10 cellular contexts compared by ENCODE assay signal in the genomic region with DNA sequence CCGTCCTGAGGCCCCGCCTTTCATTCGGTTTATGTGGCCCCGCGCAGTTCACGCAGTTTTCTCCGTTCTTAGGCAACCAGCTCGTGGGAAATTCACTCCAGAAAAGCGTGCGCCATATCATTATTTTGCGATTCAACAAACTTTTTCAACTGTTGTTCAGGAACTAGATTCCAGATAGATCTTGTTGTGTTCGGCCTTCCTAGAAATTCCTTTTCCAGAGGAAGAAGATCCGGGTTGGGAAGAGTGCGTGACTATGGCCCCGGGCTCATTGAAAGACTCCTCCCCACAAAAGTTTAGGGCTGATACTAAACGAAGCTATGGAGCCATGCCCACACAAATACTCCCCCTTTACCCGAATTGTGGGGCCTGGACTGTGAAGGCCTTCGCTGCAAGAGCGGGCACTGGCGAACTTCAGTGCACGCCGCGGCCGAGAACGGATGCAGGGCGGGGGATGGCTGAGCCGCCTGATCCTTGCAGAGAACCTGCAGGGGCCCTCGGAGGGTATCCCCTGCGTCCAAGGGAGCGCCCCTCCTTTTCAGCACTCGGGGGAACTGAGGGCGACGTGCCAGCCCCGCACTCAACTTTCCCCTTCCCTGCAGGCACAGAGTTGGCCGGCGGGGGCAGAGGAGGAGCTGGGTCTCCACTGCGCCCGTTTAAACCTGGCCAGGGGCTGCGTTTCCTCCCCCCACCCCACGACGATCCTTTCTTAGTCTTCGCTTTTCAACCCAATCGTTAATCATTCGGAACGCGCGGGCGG. TPM values are rescaled to one million over a fixed set of nuclear protein-coding genes. Genes with fewer than 3 reads are reported as not detected.
A peak's percentile ranks its signal among the peaks of the same experiment; 100 is the strongest.
DNase-seq lines count a peak whose midpoint lies in the region; ATAC-seq and TF ChIP-seq lines count a peak whose summit lies in the region.
"Had no signal": no experiment of that assay in that cellular context is flagged by ENCODE, and none has a peak within 500 bp of the region (broad histone marks: within the 10 kb centered on the region; RNA-seq: fewer than 3 reads in every experiment).

No MANE protein-coding gene starts in this region.

- BruUV-seq in mammary epithelial cell (replicated peaks; lab: Mats Ljungman, UMichigan), result no TSS peak

- intact Hi-C loops in breast epithelium (cut with DNase I; ENCODE audit: low total_unique reads) (no loop called here), mammary epithelial cell (cut with micrococcal nuclease) (no loop called here), ascending aorta (cut with DNase I) (no loop called here)
- intact Hi-C loops in naive thymus-derived CD4-positive, alpha-beta T cell (cut with micrococcal nuclease), result no loop called here

- peak overlapping the region; percentile 20 to 80 (median 68) for H3K4me3 Mint-ChIP-seq in naive thymus-derived CD4-positive, alpha-beta T cell
- H3K4me3 Mint-ChIP-seq in type B pancreatic cell, result peak overlapping the region; percentile 78

- peaks cover 0 to 20% (median 4%) of the 10 kb centered on the region in 5 donors for H3K36me3 Mint-ChIP-seq in naive thymus-derived CD4-positive, alpha-beta T cell
- no peaks in the 10 kb centered on the region for H3K36me3 Mint-ChIP-seq in type B pancreatic cell

- CTCF ChIA-PET in mammary epithelial cell (lab: Charles Lee; ENCODE audit: low non-redundant PET), result no interaction called here
- CTCF ChIA-PET in naive thymus-derived CD4-positive, alpha-beta T cell (lab: Charles Lee), result no interaction called here

- H3K4me1 Mint-ChIP-seq in naive thymus-derived CD4-positive, alpha-beta T cell, result peaks cover 5 to 34% (median 22%) of the 10 kb centered on the region in 7 donors
- peaks cover 5% of the 10 kb centered on the region for H3K4me1 Mint-ChIP-seq in type B pancreatic cell (ENCODE audit: unreplicated experiment)

- ATAC-seq in naive thymus-derived CD4-positive, alpha-beta T cell, result no peak
- ATAC-seq in GM21737 (IDR thresholded peaks at IDR 0.05; ENCODE audit: unreplicated experiment) (no peak), HG03457 (IDR thresholded peaks at IDR 0.05; ENCODE audit: unreplicated experiment) (no peak)
- ATAC-seq: HepG2 had no signal

- H3K79me2 ChIP-seq in mammary epithelial cell (ENCODE audit: insufficient read depth, low read length), result no peaks in the 10 kb centered on the region

- H3K27ac ChIP-seq in breast epithelium (no peak overlapping the region), mammary epithelial cell (ENCODE audit: insufficient read depth, low read depth, low read length) (no peak overlapping the region), ascending aorta (no peak overlapping the region)
- H3K27ac ChIP-seq in naive thymus-derived CD4-positive, alpha-beta T cell (ENCODE audit: low read depth, low read length), result no peak overlapping the region

- DNase-seq in breast epithelium (ENCODE audit: low spot score in 2 of 2), result no peak
- DNase-seq in mammary epithelial cell, result no peak
- no peak for DNase-seq in ascending aorta (ENCODE audit: low spot score in 2 of 2)
- DNase-seq in naive thymus-derived CD4-positive, alpha-beta T cell, result no peak
- no peak for DNase-seq in type B pancreatic cell (ENCODE audit: extremely low spot score, unreplicated experiment)
- DNase-seq in NCI-H446 treated with DMSO at 0.1 percent for 48 hours (lab: John Stamatoyannopoulos, UW), result no peak

- POLR2A ChIA-PET in naive thymus-derived CD4-positive, alpha-beta T cell (lab: Charles Lee), result no interaction called here

- H3K9me3 Mint-ChIP-seq in naive thymus-derived CD4-positive, alpha-beta T cell, result peaks cover 0 to 44% (median 15%) of the 10 kb centered on the region in 11 donors
- H3K9me3 Mint-ChIP-seq in type B pancreatic cell, result no peaks in the 10 kb centered on the region

- no peak overlapping the region for H2AFZ ChIP-seq in mammary epithelial cell (ENCODE audit: low read depth, low read length)

- H3K27me3 Mint-ChIP-seq in naive thymus-derived CD4-positive, alpha-beta T cell, result peaks cover 60 to 75% (median 64%) of the 10 kb centered on the region in 5 donors
- peaks cover 83% of the 10 kb centered on the region for H3K27me3 Mint-ChIP-seq in type B pancreatic cell

- no peak overlapping the region for H3K9ac ChIP-seq in mammary epithelial cell (ENCODE audit: insufficient read depth, low read length)

- WGBS in mammary epithelial cell (ENCODE audit: low coverage, missing lambda C conversion rate), result 5% methylated on average over 30 of the region's 48 CpGs

- H3K27ac Mint-ChIP-seq in naive thymus-derived CD4-positive, alpha-beta T cell, result peak overlapping the region in 2 of 9 donors; percentile 32 to 71
- peak overlapping the region; percentile 6 for H3K27ac Mint-ChIP-seq in type B pancreatic cell
- H3K27ac Mint-ChIP-seq: CD4-positive, CD25-positive, alpha-beta regulatory T cell had no signal

- no peaks in the 10 kb centered on the region for H3K4me1 ChIP-seq in breast epithelium
- no peaks in the 10 kb centered on the region for H3K4me1 ChIP-seq in mammary epithelial cell (ENCODE audit: insufficient read depth, low read length)
- no peaks in the 10 kb centered on the region for H3K4me1 ChIP-seq in ascending aorta
- H3K4me1 ChIP-seq in naive thymus-derived CD4-positive, alpha-beta T cell (ENCODE audit: control insufficient read depth in 2 of 2, insufficient read depth in 2 of 2, low read length in 2 of 2), result peaks cover 0 to 9% of the 10 kb centered on the region in 2 donors

- dilution Hi-C loops in mammary epithelial cell (cut with HindIII; ENCODE audit: low sequenced_read_pairs), result no loop called here

- H3K36me3 ChIP-seq in breast epithelium, result no peaks in the 10 kb centered on the region
- H3K36me3 ChIP-seq in mammary epithelial cell (ENCODE audit: insufficient read depth, low read length), result no peaks in the 10 kb centered on the region
- H3K36me3 ChIP-seq in ascending aorta, result no peaks in the 10 kb centered on the region
- no peaks in the 10 kb centered on the region for H3K36me3 ChIP-seq in naive thymus-derived CD4-positive, alpha-beta T cell (ENCODE audit: control insufficient read depth in 2 of 3, insufficient read depth in 3 of 3, low read length in 3 of 3)

- no peak overlapping the region for H3K4me2 ChIP-seq in mammary epithelial cell (ENCODE audit: insufficient read depth, low read depth, low read length)

- in situ Hi-C loops in mammary epithelial cell (cut with MboI; ENCODE audit: low sequenced_read_pairs in 2 of 2), result no loop called here

- H3K9me3 ChIP-seq in breast epithelium (no peaks in the 10 kb centered on the region), mammary epithelial cell (replicated peaks; ENCODE audit: insufficient read depth, low read length) (peaks cover 4% of the 10 kb centered on the region), ascending aorta (no peaks in the 10 kb centered on the region)
- peaks cover 0 to 21% (median 0%) of the 10 kb centered on the region in 3 experiments for H3K9me3 ChIP-seq in naive thymus-derived CD4-positive, alpha-beta T cell (ENCODE audit: control insufficient read depth in 2 of 3, low read length in 3 of 3)

- H3K4me3 ChIP-seq in breast epithelium (peak overlapping the region; percentile 14 to 52 (median 37)), mammary epithelial cell (replicated peaks in 1 of 3; ENCODE audit: insufficient read depth in 1 of 3, low read depth in 2 of 3, low read length in 3 of 3) (no peak overlapping the region), ascending aorta (peak overlapping the region; percentile 33 to 55)
- peak overlapping the region; percentile 37 for H3K4me3 ChIP-seq in naive thymus-derived CD4-positive, alpha-beta T cell (ENCODE audit: low read length)

- H3K27me3 ChIP-seq in breast epithelium (peaks cover 5 to 91% of the 10 kb centered on the region in 2 donors), mammary epithelial cell (ENCODE audit: insufficient read depth, low read length) (peaks cover 50% of the 10 kb centered on the region), ascending aorta (no peaks in the 10 kb centered on the region)
- H3K27me3 ChIP-seq in naive thymus-derived CD4-positive, alpha-beta T cell (ENCODE audit: control insufficient read depth in 2 of 2, insufficient read depth in 2 of 2, low read length in 2 of 2), result peaks cover 9 to 28% of the 10 kb centered on the region in 2 donors

- no peak for TF ChIP-seq POLR2A in breast epithelium (IDR thresholded peaks at IDR 0.05)

- TF ChIP-seq CTCF in breast epithelium (IDR thresholded peaks at IDR 0.05), result no peak
- TF ChIP-seq CTCF in mammary epithelial cell (conservative IDR thresholded peaks at IDR 0.05 in 1 of 2, IDR thresholded peaks at IDR 0.05 in 1 of 2; ENCODE audit: extremely low read depth in 1 of 2, insufficient read depth in 1 of 2, low read depth in 1 of 2, low read length in 2 of 2), result no peak
- no peak for TF ChIP-seq CTCF in ascending aorta (IDR thresholded peaks at IDR 0.05)
- peak; percentile 72 for TF ChIP-seq CTCF in type B pancreatic cell (conservative IDR thresholded peaks at IDR 0.05)

- no peaks in the 10 kb centered on the region for H4K20me1 ChIP-seq in mammary epithelial cell (ENCODE audit: insufficient read depth, low read length)

RNA-seq across cellular contexts. Expression of a gene that starts 0.9 kb away (rescaled TPM):
- total RNA-seq in breast epithelium, result not detected
- total RNA-seq in mammary epithelial cell, result not detected
- not detected for polyA plus RNA-seq in mammary epithelial cell
- not detected for polyA minus RNA-seq in mammary epithelial cell
- not detected for total RNA-seq in ascending aorta
- total RNA-seq in naive thymus-derived CD4-positive, alpha-beta T cell, result not detected
- polyA plus RNA-seq in naive thymus-derived CD4-positive, alpha-beta T cell, result not detected
- total RNA-seq in type B pancreatic cell (ENCODE audit: low replicate concordance), result 0.17 and 1.3 TPM in 2 replicates
- total RNA-seq: CD4-positive, CD25-positive, alpha-beta regulatory T cell; HepG2 had no signal
- polyA plus RNA-seq: CD4-positive, CD25-positive, alpha-beta regulatory T cell; HepG2 had no signal

Comparison
In these comparisons a context has a peak if more than half of its experiments do, and no peak if none do; other contexts are left out.
1. H3K4me3 ChIP-seq: peak in breast epithelium (3 of 3), ascending aorta (2 of 2) and naive thymus-derived CD4-positive, alpha-beta T cell (single experiment); none in mammary epithelial cell (0 of 3).